Comparison of ENCODE assay signal across 15 cellular contexts in genomic region chr2:233479616-233480489, GRCh38.
A peak's percentile ranks its signal among the peaks of the same experiment; 100 is the strongest.
DNase-seq lines count a peak whose midpoint lies in the region; ATAC-seq and TF ChIP-seq lines count a peak whose summit lies in the region.
"Had no signal": no experiment of that assay in that cellular context is flagged by ENCODE, and none has a peak within 500 bp of the region (broad histone marks: within the 10 kb centered on the region; RNA-seq: fewer than 3 reads in every experiment).

No MANE protein-coding gene starts in this region.

- H3K9me3 ChIP-seq in Caco-2 (no peaks in the 10 kb centered on the region), left lung (no peaks in the 10 kb centered on the region)
- H3K9me3 ChIP-seq: adrenal gland, mucosa of descending colon had no signal

- CTCF ChIA-PET in Caco-2 (lab: Charles Lee), result no interaction called here

- H3K4me3 ChIP-seq in Caco-2 (ENCODE audit: low read depth, low read length), result no peak overlapping the region
- H3K4me3 ChIP-seq in left lung, result no peak overlapping the region
- H3K4me3 ChIP-seq: adrenal gland, K562, mucosa of descending colon had no signal

- H3K27me3 Mint-ChIP-seq in Caco-2 (ENCODE audit: insufficient read depth, unreplicated experiment) (no peaks in the 10 kb centered on the region), HFFc6 (ENCODE audit: insufficient read depth) (no peaks in the 10 kb centered on the region; the same call in 1 of the 2 replicates)
- H3K27me3 Mint-ChIP-seq: activated CD4-positive, alpha-beta T cell treated with anti-CD3 and anti-CD28 coated beads, Interleukin-2, amount 10 ng/mL, durations not matched to agents 24 days and 14 days; activated T-cell treated with anti-CD3 and anti-CD28 coated beads, Interleukin-2, amount 50 U/mL, for 24 hours had no signal

- H3K36me3 ChIP-seq in Caco-2 (ENCODE audit: control insufficient read depth, insufficient read depth, low read length) (no peaks in the 10 kb centered on the region), left lung (peaks cover 0 to 64% of the 10 kb centered on the region in 2 donors)

- DNase-seq in Caco-2 (no peak), HFFc6 (no peak), left lung (no peak), sciatic nerve (ENCODE audit: low spot score) (peak; percentile 52), substantia nigra (lab: John Stamatoyannopoulos, UW) (no peak), G401 (ENCODE audit: low spot score) (no peak), nucleus accumbens (lab: John Stamatoyannopoulos, UW) (no peak)
- DNase-seq: activated CD4-positive, alpha-beta T cell treated with anti-CD3 and anti-CD28 coated beads, Interleukin-2, amount 10 ng/mL, durations not matched to agents 24 days and 14 days; activated T-cell treated with anti-CD3 and anti-CD28 coated beads, Interleukin-2, amount 50 U/mL, for 24 hours; SHP77 treated with DMSO at 0.1 percent for 48 hours; stimulated activated CD4-positive, alpha-beta T cell treated with anti-CD3 and anti-CD28 coated beads, Interleukin-2, amount 100 ng/mL, for 48 hours had no signal

- H3K27ac Mint-ChIP-seq in Caco-2 (ENCODE audit: unreplicated experiment) (peak overlapping the region; percentile 42), HFFc6 (no peak overlapping the region)
- H3K27ac Mint-ChIP-seq: activated CD4-positive, alpha-beta T cell treated with anti-CD3 and anti-CD28 coated beads, Interleukin-2, amount 10 ng/mL, durations not matched to agents 24 days and 14 days; activated T-cell treated with anti-CD3 and anti-CD28 coated beads, Interleukin-2, amount 50 U/mL, for 24 hours had no signal

- H3K4me1 Mint-ChIP-seq in Caco-2 (ENCODE audit: low read depth, unreplicated experiment) (peaks cover 7% of the 10 kb centered on the region), HFFc6 (ENCODE audit: low read depth) (no peaks in the 10 kb centered on the region)
- H3K4me1 Mint-ChIP-seq: activated CD4-positive, alpha-beta T cell treated with anti-CD3 and anti-CD28 coated beads, Interleukin-2, amount 10 ng/mL, durations not matched to agents 24 days and 14 days; CD14-positive monocyte had no signal

- no peaks in the 10 kb centered on the region for H3K4me1 ChIP-seq in Caco-2
- peaks cover 6% of the 10 kb centered on the region in 2 donors for H3K4me1 ChIP-seq in left lung
- H3K4me1 ChIP-seq: adrenal gland had no signal

- intact Hi-C loops in Caco-2 (cut with micrococcal nuclease; ENCODE audit: unreplicated experiment) (loop anchor here (2.0 to 5.0 kb wide), 2 partner anchors 231 to 352 kb away; no protein-coding TSS in a partner anchor), left lung (cut with DNase I) (no loop called here), sciatic nerve (cut with DNase I) (no loop called here)

- no peak for ATAC-seq in left lung
- ATAC-seq in sciatic nerve, result peak; percentile 6

- H3K4me3 Mint-ChIP-seq in Caco-2 (ENCODE audit: unreplicated experiment) (peak overlapping the region; percentile 31), HFFc6 (no peak overlapping the region)
- H3K4me3 Mint-ChIP-seq: activated CD4-positive, alpha-beta T cell treated with anti-CD3 and anti-CD28 coated beads, Interleukin-2, amount 10 ng/mL, durations not matched to agents 24 days and 14 days; activated T-cell treated with anti-CD3 and anti-CD28 coated beads, Interleukin-2, amount 50 U/mL, for 24 hours; CD14-positive monocyte had no signal

- in situ Hi-C loops in G401 (cut with HindIII; ENCODE audit: low sequenced_read_pairs), result no loop called here

- H3K27me3 ChIP-seq in Caco-2 (replicated peaks; ENCODE audit: control insufficient read depth, insufficient read depth, low read length), result no peaks in the 10 kb centered on the region
- H3K27me3 ChIP-seq in left lung, result no peaks in the 10 kb centered on the region
- H3K27me3 ChIP-seq: adrenal gland had no signal

- H3K27ac ChIP-seq in left lung (peak overlapping the region; percentile 64 to 85), substantia nigra (ENCODE audit: low read depth, low read length, poor library complexity, severe bottlenecking) (no peak overlapping the region)
- H3K27ac ChIP-seq: adrenal gland had no signal

- no TSS peak for BruUV-seq in Caco-2 (replicated peaks; lab: Mats Ljungman, UMichigan)

- POLR2A ChIA-PET in Caco-2 (lab: Charles Lee), result no interaction called here

- TF ChIP-seq CTCF in Caco-2 (IDR thresholded peaks at IDR 0.05; ENCODE audit: insufficient read depth in 1 of 2, low read depth in 1 of 2, low read length in 1 of 2, severe bottlenecking in 1 of 2, unreplicated experiment in 1 of 2) (no peak), HFFc6 (IDR thresholded peaks at IDR 0.05) (0 out of 2 replicates have a peak, but pooled peaks have one; percentile 7), left lung (IDR thresholded peaks at IDR 0.05) (no peak)

- peaks cover 51% of the 10 kb centered on the region for H3K36me3 Mint-ChIP-seq in Caco-2 (ENCODE audit: insufficient read depth, unreplicated experiment)
- H3K36me3 Mint-ChIP-seq in HFFc6 (ENCODE audit: low read depth), result peaks cover 41% of the 10 kb centered on the region

- H3K9me3 Mint-ChIP-seq in Caco-2 (ENCODE audit: unreplicated experiment), result no peaks in the 10 kb centered on the region
- no peaks in the 10 kb centered on the region for H3K9me3 Mint-ChIP-seq in HFFc6
- H3K9me3 Mint-ChIP-seq: activated CD4-positive, alpha-beta T cell treated with anti-CD3 and anti-CD28 coated beads, Interleukin-2, amount 10 ng/mL, durations not matched to agents 24 days and 14 days; activated T-cell treated with anti-CD3 and anti-CD28 coated beads, Interleukin-2, amount 50 U/mL, for 24 hours had no signal
